ENCODE assay signal across 8 cellular contexts in genomic region chr2:101699939-101700442, GRCh38. TPM values are rescaled to one million over a fixed set of nuclear protein-coding genes. Genes with fewer than 3 reads are reported as not detected.
DNase-seq lines count a peak whose midpoint lies in the region; ATAC-seq and TF ChIP-seq lines count a peak whose summit lies in the region.

No MANE protein-coding gene starts in this region.

- H3K4me3 ChIP-seq in BJ (ENCODE audit: low read depth, low read length): peak overlapping the region; percentile 68
- H3K4me3 ChIP-seq in neutrophil (ENCODE audit: low read depth in 1 of 2, low read length in 1 of 2): peak overlapping the region; percentile 69 to 100

- ATAC-seq in HG03139 (IDR thresholded peaks at IDR 0.05; ENCODE audit: unreplicated experiment) (no peak), HG02588 (IDR thresholded peaks at IDR 0.05; ENCODE audit: unreplicated experiment) (no peak)

- H3K4me3 Mint-ChIP-seq in activated naive CD4-positive, alpha-beta T cell treated with anti-CD3 and anti-CD28 coated beads, Interleukin-2, amount 10 ng/mL, durations not matched to agents 7 days and 5 days: no peak overlapping the region

- H3K27me3 ChIP-seq in BJ (ENCODE audit: control insufficient read depth, insufficient read depth, low read length): no peaks in the 10 kb centered on the region
- peaks cover 21% of the 10 kb centered on the region for H3K27me3 ChIP-seq in neutrophil

- CTCF ChIA-PET in BJ (lab: Yijun Ruan, JAX): interaction anchor here (0.6 to 3.1 kb wide), 10 partner anchors 53 to 357 kb away, joined by 3 to 10 read pairs (median 4); no protein-coding TSS in a partner anchor
- CTCF ChIA-PET in activated naive CD4-positive, alpha-beta T cell treated with anti-CD3 and anti-CD28 coated beads, Interleukin-2, amount 10 ng/mL, durations not matched to agents 7 days and 5 days (lab: Charles Lee): interaction anchor here (0.7 to 3.1 kb wide), 4 partner anchors 11 to 358 kb away, joined by 3 to 23 read pairs (median 6); no protein-coding TSS in a partner anchor

- no peak overlapping the region for H3K27ac Mint-ChIP-seq in activated naive CD4-positive, alpha-beta T cell treated with anti-CD3 and anti-CD28 coated beads, Interleukin-2, amount 10 ng/mL, durations not matched to agents 7 days and 5 days

- H3K36me3 ChIP-seq in BJ (ENCODE audit: control insufficient read depth, insufficient read depth, low read length) (no peaks in the 10 kb centered on the region), neutrophil (peaks cover 16% of the 10 kb centered on the region)

- DNase-seq in BJ (ENCODE audit: low read depth) (no peak), NAMALWA (ENCODE audit: low spot score) (peak; percentile 15), epithelial cell of prostate (ENCODE audit: low read depth, low spot score) (no peak), NCI-H128 (lab: John Stamatoyannopoulos, UW; ENCODE audit: unreplicated experiment) (no peak)
- no peak for DNase-seq in activated naive CD4-positive, alpha-beta T cell treated with anti-CD3 and anti-CD28 coated beads, Interleukin-2, amount 10 ng/mL, durations not matched to agents 7 days and 5 days

- POLR2A ChIA-PET in BJ (lab: Charles Lee): no interaction called here

- H3K27me3 Mint-ChIP-seq in activated naive CD4-positive, alpha-beta T cell treated with anti-CD3 and anti-CD28 coated beads, Interleukin-2, amount 10 ng/mL, durations not matched to agents 7 days and 5 days: no peaks in the 10 kb centered on the region

- TF ChIP-seq CTCF in BJ (IDR thresholded peaks at IDR 0.05; ENCODE audit: insufficient read depth, low read depth, low read length): no peak
- TF ChIP-seq CTCF in neutrophil (IDR thresholded peaks at IDR 0.05): no peak

- H3K4me1 ChIP-seq in neutrophil (ENCODE audit: control insufficient read depth in 1 of 2, insufficient read depth in 1 of 2, low read depth in 1 of 2, low read length in 1 of 2): peaks cover 68 to 69% of the 10 kb centered on the region in 2 experiments

- no peaks in the 10 kb centered on the region for H3K9me3 ChIP-seq in neutrophil

- peaks cover 38% of the 10 kb centered on the region for H3K4me1 Mint-ChIP-seq in activated naive CD4-positive, alpha-beta T cell treated with anti-CD3 and anti-CD28 coated beads, Interleukin-2, amount 10 ng/mL, durations not matched to agents 7 days and 5 days

- no peaks in the 10 kb centered on the region for H3K9me3 Mint-ChIP-seq in activated naive CD4-positive, alpha-beta T cell treated with anti-CD3 and anti-CD28 coated beads, Interleukin-2, amount 10 ng/mL, durations not matched to agents 7 days and 5 days

- peak overlapping the region; percentile 90 for H3K27ac ChIP-seq in epithelial cell of prostate
- peak overlapping the region; percentile 89 for H3K27ac ChIP-seq in neutrophil

- peaks cover 27% of the 10 kb centered on the region for H3K36me3 Mint-ChIP-seq in activated naive CD4-positive, alpha-beta T cell treated with anti-CD3 and anti-CD28 coated beads, Interleukin-2, amount 10 ng/mL, durations not matched to agents 7 days and 5 days

RNA-seq across cellular contexts. Expression of gene MAP4K4, which starts 2.5 kb away (rescaled TPM):
- polyA plus RNA-seq in BJ (2011; rRNA removed): 53.5 and 73.4 TPM in 2 replicates
- 106 and 114 TPM in 2 replicates for polyA minus RNA-seq in BJ (2011; rRNA and poly(A)+ RNA removed)
